Comparison of ENCODE assay signal across 17 cellular contexts in the genomic region with DNA sequence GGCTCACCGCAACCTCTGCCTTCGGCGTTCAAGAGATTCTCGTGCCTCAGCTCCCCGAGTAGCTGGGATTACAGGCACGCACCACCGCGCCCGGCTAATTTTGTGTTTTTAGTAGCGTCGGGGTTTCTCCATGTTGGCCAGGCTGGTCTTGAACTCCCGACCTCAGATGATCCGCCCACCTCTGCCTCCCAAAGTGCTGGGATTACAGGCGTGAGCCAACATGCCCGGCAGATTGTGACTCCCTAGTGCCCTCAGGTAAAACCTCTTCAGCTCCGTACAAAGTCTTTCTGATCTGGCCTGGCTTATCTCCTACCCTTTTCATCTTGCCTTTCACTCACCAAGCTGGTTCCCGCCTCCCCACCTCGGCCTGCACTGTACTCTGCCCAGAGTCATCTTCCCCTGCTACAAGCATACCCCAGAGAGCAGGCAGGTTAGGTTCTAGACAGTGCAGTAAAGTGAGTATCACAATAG. TPM values are rescaled to one million over a fixed set of nuclear protein-coding genes. Genes with fewer than 3 reads are reported as not detected.
DNase-seq lines count a peak whose midpoint lies in the region; ATAC-seq and TF ChIP-seq lines count a peak whose summit lies in the region.
"Had no signal": no experiment of that assay in that cellular context is flagged by ENCODE, and none has a peak within 500 bp of the region (broad histone marks: within the 10 kb centered on the region; RNA-seq: fewer than 3 reads in every experiment).

No MANE protein-coding gene starts in this region.

- no peaks in the 10 kb centered on the region for H3K27me3 Mint-ChIP-seq in WTC11 (ENCODE audit: low read depth)

- H3K27ac ChIP-seq in left ventricle myocardium inferior (replicated peaks) (peak overlapping the region; percentile 84), prostate gland (peak overlapping the region; percentile 42 to 49)
- H3K27ac ChIP-seq: HL-60 had no signal

- peak overlapping the region; percentile 92 for H3K27ac Mint-ChIP-seq in WTC11

- CTCF ChIA-PET in WTC11 (lab: Charles Lee) = interaction anchor here (0.7 to 1.0 kb wide), 3 partner anchors 27 to 141 kb away, joined by 3 read pairs; no protein-coding TSS in a partner anchor

- intact Hi-C loops in left ventricle myocardium inferior (cut with micrococcal nuclease) (no loop called here), prostate gland (cut with DNase I) (no loop called here)

- peaks cover 4% of the 10 kb centered on the region; the same call in 1 of the 2 replicates for H3K36me3 Mint-ChIP-seq in WTC11

- ATAC-seq in WTC11 = no peak
- ATAC-seq: activated CD4-positive, CD25-positive, alpha-beta regulatory T cell treated with anti-CD3 and anti-CD28 coated beads, Interleukin-2, amount 50 U/mL, for 24 hours had no signal

- H3K4me3 ChIP-seq in left ventricle myocardium inferior = no peak overlapping the region
- no peak overlapping the region for H3K4me3 ChIP-seq in prostate gland

- DNase-seq in NCI-H2171 treated with DMSO at 0.1 percent for 48 hours (lab: John Stamatoyannopoulos, UW) (peak; percentile 53), NCI-H2171 (lab: John Stamatoyannopoulos, UW) (no peak), WTC11 (ENCODE audit: low spot score) (no peak), left ventricle myocardium inferior (no peak), prostate gland (ENCODE audit: low spot score) (no peak), OCI-M2 (lab: John Stamatoyannopoulos, UW; ENCODE audit: unreplicated experiment) (no peak), SK-N-DZ (ENCODE audit: low spot score) (no peak)
- DNase-seq in stimulated activated CD4-positive, alpha-beta T cell treated with anti-CD3 and anti-CD28 coated beads, Interleukin-4, amount 100 ng/mL, for 4 hours = no peak
- DNase-seq: activated T-cell treated with anti-CD3 and anti-CD28 coated beads, Interleukin-2, amount 50 U/mL, for 48 hours; effector memory CD4-positive, alpha-beta T cell; NCI-H2029 treated with DMSO at 0.1 percent for 48 hours had no signal

- H3K36me3 ChIP-seq in left ventricle myocardium inferior (no peaks in the 10 kb centered on the region), prostate gland (no peaks in the 10 kb centered on the region)

- H3K27me3 ChIP-seq in left ventricle myocardium inferior (ENCODE audit: low read depth) = no peaks in the 10 kb centered on the region
- H3K27me3 ChIP-seq in prostate gland (replicated peaks; ENCODE audit: insufficient read depth) = no peaks in the 10 kb centered on the region

- no peak overlapping the region for H3K4me3 Mint-ChIP-seq in WTC11

- WGBS in prostate gland = 36% methylated on average over 18 of the region's 18 CpGs

- TF ChIP-seq CTCF in WTC11 (IDR thresholded peaks at IDR 0.05) = no peak
- TF ChIP-seq CTCF in left ventricle myocardium inferior (IDR thresholded peaks at IDR 0.05; ENCODE audit: borderline replicate concordance) = no peak
- TF ChIP-seq CTCF in prostate gland (IDR thresholded peaks at IDR 0.05) = no peak

- POLR2A ChIA-PET in WTC11 (lab: Charles Lee) = no interaction called here

- H3K4me1 Mint-ChIP-seq in WTC11 = peaks cover 67% of the 10 kb centered on the region

- no peaks in the 10 kb centered on the region for H3K9me3 Mint-ChIP-seq in WTC11

- H3K4me1 ChIP-seq in left ventricle myocardium inferior (peaks cover 79% of the 10 kb centered on the region), prostate gland (replicated peaks) (no peaks in the 10 kb centered on the region)

- H3K9me3 ChIP-seq in left ventricle myocardium inferior (replicated peaks) (no peaks in the 10 kb centered on the region), prostate gland (no peaks in the 10 kb centered on the region)

- no peak for TF ChIP-seq POLR2A in prostate gland (IDR thresholded peaks at IDR 0.05)

TF ChIP-seq in WTC11, 78 proteins besides CTCF, POLR2A, EP300 and RAD21 (continues in another document):
- TF ChIP-seq, protein P1, sequence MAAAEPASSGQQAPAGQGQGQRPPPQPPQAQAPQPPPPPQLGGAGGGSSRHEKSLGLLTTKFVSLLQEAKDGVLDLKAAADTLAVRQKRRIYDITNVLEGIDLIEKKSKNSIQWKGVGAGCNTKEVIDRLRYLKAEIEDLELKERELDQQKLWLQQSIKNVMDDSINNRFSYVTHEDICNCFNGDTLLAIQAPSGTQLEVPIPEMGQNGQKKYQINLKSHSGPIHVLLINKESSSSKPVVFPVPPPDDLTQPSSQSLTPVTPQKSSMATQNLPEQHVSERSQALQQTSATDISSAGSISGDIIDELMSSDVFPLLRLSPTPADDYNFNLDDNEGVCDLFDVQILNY (CRISPR knock-in tag; IDR thresholded peaks at IDR 0.05) = no peak
- TF ChIP-seq, protein P2, sequence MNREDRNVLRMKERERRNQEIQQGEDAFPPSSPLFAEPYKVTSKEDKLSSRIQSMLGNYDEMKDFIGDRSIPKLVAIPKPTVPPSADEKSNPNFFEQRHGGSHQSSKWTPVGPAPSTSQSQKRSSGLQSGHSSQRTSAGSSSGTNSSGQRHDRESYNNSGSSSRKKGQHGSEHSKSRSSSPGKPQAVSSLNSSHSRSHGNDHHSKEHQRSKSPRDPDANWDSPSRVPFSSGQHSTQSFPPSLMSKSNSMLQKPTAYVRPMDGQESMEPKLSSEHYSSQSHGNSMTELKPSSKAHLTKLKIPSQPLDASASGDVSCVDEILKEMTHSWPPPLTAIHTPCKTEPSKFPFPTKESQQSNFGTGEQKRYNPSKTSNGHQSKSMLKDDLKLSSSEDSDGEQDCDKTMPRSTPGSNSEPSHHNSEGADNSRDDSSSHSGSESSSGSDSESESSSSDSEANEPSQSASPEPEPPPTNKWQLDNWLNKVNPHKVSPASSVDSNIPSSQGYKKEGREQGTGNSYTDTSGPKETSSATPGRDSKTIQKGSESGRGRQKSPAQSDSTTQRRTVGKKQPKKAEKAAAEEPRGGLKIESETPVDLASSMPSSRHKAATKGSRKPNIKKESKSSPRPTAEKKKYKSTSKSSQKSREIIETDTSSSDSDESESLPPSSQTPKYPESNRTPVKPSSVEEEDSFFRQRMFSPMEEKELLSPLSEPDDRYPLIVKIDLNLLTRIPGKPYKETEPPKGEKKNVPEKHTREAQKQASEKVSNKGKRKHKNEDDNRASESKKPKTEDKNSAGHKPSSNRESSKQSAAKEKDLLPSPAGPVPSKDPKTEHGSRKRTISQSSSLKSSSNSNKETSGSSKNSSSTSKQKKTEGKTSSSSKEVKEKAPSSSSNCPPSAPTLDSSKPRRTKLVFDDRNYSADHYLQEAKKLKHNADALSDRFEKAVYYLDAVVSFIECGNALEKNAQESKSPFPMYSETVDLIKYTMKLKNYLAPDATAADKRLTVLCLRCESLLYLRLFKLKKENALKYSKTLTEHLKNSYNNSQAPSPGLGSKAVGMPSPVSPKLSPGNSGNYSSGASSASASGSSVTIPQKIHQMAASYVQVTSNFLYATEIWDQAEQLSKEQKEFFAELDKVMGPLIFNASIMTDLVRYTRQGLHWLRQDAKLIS (CRISPR knock-in tag; IDR thresholded peaks at IDR 0.05; ENCODE audit: borderline replicate concordance) = no peak
- TF ChIP-seq CBFB (CRISPR knock-in tag; IDR thresholded peaks at IDR 0.05; ENCODE audit: low read depth) = no peak
- TF ChIP-seq, protein P3, sequence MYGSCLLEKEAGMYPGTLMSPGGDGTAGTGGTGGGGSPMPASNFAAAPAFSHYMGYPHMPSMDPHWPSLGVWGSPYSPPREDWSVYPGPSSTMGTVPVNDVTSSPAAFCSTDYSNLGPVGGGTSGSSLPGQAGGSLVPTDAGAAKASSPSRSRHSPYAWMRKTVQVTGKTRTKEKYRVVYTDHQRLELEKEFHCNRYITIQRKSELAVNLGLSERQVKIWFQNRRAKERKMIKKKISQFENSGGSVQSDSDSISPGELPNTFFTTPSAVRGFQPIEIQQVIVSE (CRISPR knock-in tag; IDR thresholded peaks at IDR 0.05; ENCODE audit: borderline replicate concordance) = no peak
- TF ChIP-seq AR (CRISPR knock-in tag; IDR thresholded peaks at IDR 0.05) = no peak
- TF ChIP-seq RORB (CRISPR knock-in tag; IDR thresholded peaks at IDR 0.05) = no peak
- TF ChIP-seq ETV6 (CRISPR knock-in tag; IDR thresholded peaks at IDR 0.05) = no peak
- TF ChIP-seq FOXK1 (CRISPR knock-in tag; IDR thresholded peaks at IDR 0.05) = no peak
- TF ChIP-seq NFATC4 (CRISPR knock-in tag; IDR thresholded peaks at IDR 0.05) = no peak
- TF ChIP-seq ESRRA (CRISPR knock-in tag; IDR thresholded peaks at IDR 0.05; ENCODE audit: borderline replicate concordance) = no peak
- no peak for TF ChIP-seq ZNF219 (CRISPR knock-in tag; IDR thresholded peaks at IDR 0.05; ENCODE audit: borderline replicate concordance)
- TF ChIP-seq, protein P4, sequence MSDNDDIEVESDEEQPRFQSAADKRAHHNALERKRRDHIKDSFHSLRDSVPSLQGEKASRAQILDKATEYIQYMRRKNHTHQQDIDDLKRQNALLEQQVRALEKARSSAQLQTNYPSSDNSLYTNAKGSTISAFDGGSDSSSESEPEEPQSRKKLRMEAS (CRISPR knock-in tag; IDR thresholded peaks at IDR 0.05) = no peak

RNA-seq across cellular contexts. Expression of gene BICRA, which starts 15.0 kb away (rescaled TPM):
- total RNA-seq in WTC11 (2021) = 23.0 to 30.3 TPM (median 26.0 TPM) in 3 replicates
- 7.8 TPM for total RNA-seq in left ventricle myocardium inferior
- 10 to 100 TPM; 19.4 to 25.3 TPM for total RNA-seq in prostate gland
- polyA plus RNA-seq in SK-N-DZ (2014; cell fraction: cytosol; rRNA removed) = 0.51 and 0.93 TPM in 2 replicates
- 0.38 and 8.2 TPM in 2 replicates for polyA plus RNA-seq in SK-N-DZ (2014; cell fraction: nucleus; rRNA removed)
- total RNA-seq: A172 had no signal

RNA-seq across cellular contexts. Expression of gene ZNF541, which starts 51.0 kb away (rescaled TPM):
- total RNA-seq in WTC11 (2021) (0.07 to 0.09 TPM (median 0.09 TPM) in 3 replicates), left ventricle myocardium inferior (0.99 TPM), prostate gland (10 to 100 TPM in 1 of 2 donors, under 1 TPM in 1; 0.23 to 13.9 TPM)
- 0.05 TPM in 1 of 2 replicates, not detected in the other for polyA plus RNA-seq in SK-N-DZ (2014; cell fraction: cytosol; rRNA removed)
- not detected in 2 replicates for polyA plus RNA-seq in SK-N-DZ (2014; cell fraction: nucleus; rRNA removed)
- total RNA-seq: A172, glomerular endothelial cell, H4 had no signal
- polyA plus RNA-seq: neural cell had no signal
